11 cellular contexts compared by ENCODE assay signal in the genomic region with DNA sequence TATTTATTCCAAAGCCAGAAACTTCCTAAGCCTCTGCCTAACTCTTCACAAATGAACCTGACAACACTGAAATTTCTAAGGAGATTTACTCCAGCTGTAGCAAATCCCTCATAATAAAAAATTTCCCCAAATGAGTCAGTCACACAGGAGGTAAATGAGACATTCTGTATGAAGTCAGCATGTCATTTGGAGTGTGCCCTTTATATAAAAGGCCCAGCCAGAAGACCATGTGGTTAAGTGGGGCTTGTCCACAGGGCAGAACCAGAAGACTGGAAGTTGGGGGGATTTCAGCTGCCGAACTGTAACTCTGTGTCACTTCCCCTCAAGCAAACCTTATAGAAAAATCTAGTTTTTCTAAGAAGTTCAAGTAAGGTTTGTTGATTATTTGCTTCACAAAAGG. TPM values are rescaled to one million over a fixed set of nuclear protein-coding genes. Genes with fewer than 3 reads are reported as not detected.
DNase-seq lines count a peak whose midpoint lies in the region; ATAC-seq and TF ChIP-seq lines count a peak whose summit lies in the region.
"Had no signal": no experiment of that assay in that cellular context is flagged by ENCODE, and none has a peak within 500 bp of the region (broad histone marks: within the 10 kb centered on the region; RNA-seq: fewer than 3 reads in every experiment).

No MANE protein-coding gene starts in this region.

- no peak overlapping the region for H3K27ac Mint-ChIP-seq in activated T-helper 17 cell treated with anti-CD3 and anti-CD28 coated beads, Interleukin-2, amount 50 U/mL, for 72 hours
- peak overlapping the region; percentile 42 for H3K27ac Mint-ChIP-seq in stimulated activated memory B cell treated with anti-CD40 and anti-IgM and Interleukin-4, amounts not matched to agents 10 μg/mL and 1 μg/mL and 100 μg/mL, for 72 hours

- 0% methylated on average over 1 of the region's 1 CpG for WGBS in GM23248 (ENCODE audit: low coverage in 1 of 2, low lambda C conversion rate in 2 of 2, missing lambda C conversion rate in 2 of 2), 2 experiments
- 0 to 37% methylated on average over 1 of the region's 1 CpG for WGBS in body of pancreas, 2 donors

- ATAC-seq in activated T-helper 17 cell treated with anti-CD3 and anti-CD28 coated beads, Interleukin-2, amount 50 U/mL, for 72 hours (replicated peaks): peak; percentile 49
- peak; percentile 78 for ATAC-seq in stimulated activated memory B cell treated with anti-CD40 and anti-IgM and Interleukin-4, amounts not matched to agents 10 μg/mL and 1 μg/mL and 100 μg/mL, for 72 hours
- no peak for ATAC-seq in body of pancreas
- ATAC-seq: K562 had no signal

- DNase-seq in GM23248: peak; percentile 62
- DNase-seq in glomerular visceral epithelial cell (ENCODE audit: extremely low spot score): peak; percentile 93
- no peak for DNase-seq in KG1 (lab: John Stamatoyannopoulos, UW)
- no peak for DNase-seq in body of pancreas
- no peak for DNase-seq in stimulated activated CD4-positive, alpha-beta T cell treated with anti-CD3 and anti-CD28 coated beads, Interleukin-12 subunit alpha, Interleukin-12 subunit beta, amount 100 ng/mL, for 4 hours
- DNase-seq: NCI-H446, nucleus accumbens, SW 1271 had no signal

- peaks cover 7% of the 10 kb centered on the region for H3K4me1 Mint-ChIP-seq in activated T-helper 17 cell treated with anti-CD3 and anti-CD28 coated beads, Interleukin-2, amount 50 U/mL, for 72 hours
- peaks cover 51% of the 10 kb centered on the region for H3K4me1 Mint-ChIP-seq in stimulated activated memory B cell treated with anti-CD40 and anti-IgM and Interleukin-4, amounts not matched to agents 10 μg/mL and 1 μg/mL and 100 μg/mL, for 72 hours

- H3K27ac ChIP-seq in GM23248 (no peak overlapping the region), body of pancreas (no peak overlapping the region)

- H3K27me3 Mint-ChIP-seq in activated T-helper 17 cell treated with anti-CD3 and anti-CD28 coated beads, Interleukin-2, amount 50 U/mL, for 72 hours: peaks cover 9% of the 10 kb centered on the region
- H3K27me3 Mint-ChIP-seq in stimulated activated memory B cell treated with anti-CD40 and anti-IgM and Interleukin-4, amounts not matched to agents 10 μg/mL and 1 μg/mL and 100 μg/mL, for 72 hours: no peaks in the 10 kb centered on the region

- H3K36me3 ChIP-seq in GM23248 (ENCODE audit: low read depth) (no peaks in the 10 kb centered on the region), body of pancreas (replicated peaks in 1 of 2; ENCODE audit: insufficient read depth in 1 of 2, low read depth in 2 of 2) (no peaks in the 10 kb centered on the region)

- no peaks in the 10 kb centered on the region for H3K36me3 Mint-ChIP-seq in activated T-helper 17 cell treated with anti-CD3 and anti-CD28 coated beads, Interleukin-2, amount 50 U/mL, for 72 hours (ENCODE audit: low read depth)
- H3K36me3 Mint-ChIP-seq in stimulated activated memory B cell treated with anti-CD40 and anti-IgM and Interleukin-4, amounts not matched to agents 10 μg/mL and 1 μg/mL and 100 μg/mL, for 72 hours: no peaks in the 10 kb centered on the region

- no peaks in the 10 kb centered on the region for H3K27me3 ChIP-seq in GM23248 (replicated peaks; ENCODE audit: insufficient read depth)
- no peaks in the 10 kb centered on the region for H3K27me3 ChIP-seq in body of pancreas

- H3K4me3 ChIP-seq in GM23248 (no peak overlapping the region), body of pancreas (no peak overlapping the region)
- H3K4me3 ChIP-seq: K562 had no signal

- no peaks in the 10 kb centered on the region for H3K79me2 ChIP-seq in GM23248 (ENCODE audit: insufficient read depth)

- no peak for TF ChIP-seq POLR2A in body of pancreas (IDR thresholded peaks at IDR 0.05)

- no peaks in the 10 kb centered on the region for H3K9me3 Mint-ChIP-seq in activated T-helper 17 cell treated with anti-CD3 and anti-CD28 coated beads, Interleukin-2, amount 50 U/mL, for 72 hours
- no peaks in the 10 kb centered on the region for H3K9me3 Mint-ChIP-seq in stimulated activated memory B cell treated with anti-CD40 and anti-IgM and Interleukin-4, amounts not matched to agents 10 μg/mL and 1 μg/mL and 100 μg/mL, for 72 hours

- peaks cover 8% of the 10 kb centered on the region for H3F3A ChIP-seq in GM23248 (ENCODE audit: insufficient read depth)

- in situ Hi-C loops in GM23248 (cut with MboI): no loop called here

- no peak overlapping the region for H3K4me3 Mint-ChIP-seq in activated T-helper 17 cell treated with anti-CD3 and anti-CD28 coated beads, Interleukin-2, amount 50 U/mL, for 72 hours
- no peak overlapping the region for H3K4me3 Mint-ChIP-seq in stimulated activated memory B cell treated with anti-CD40 and anti-IgM and Interleukin-4, amounts not matched to agents 10 μg/mL and 1 μg/mL and 100 μg/mL, for 72 hours

- H2AFZ ChIP-seq in GM23248: no peak overlapping the region

- H3K9ac ChIP-seq in GM23248: no peak overlapping the region

- no peaks in the 10 kb centered on the region for H3K9me2 ChIP-seq in GM23248 (ENCODE audit: insufficient read depth)

- H3K4me1 ChIP-seq in GM23248 (ENCODE audit: insufficient read depth) (peaks cover 12% of the 10 kb centered on the region), body of pancreas (no peaks in the 10 kb centered on the region)

- peak overlapping the region; percentile 5 for H3K4me2 ChIP-seq in GM23248 (ENCODE audit: unreplicated experiment)

- H3K9me3 ChIP-seq in GM23248 (ENCODE audit: low read depth) (no peaks in the 10 kb centered on the region), body of pancreas (no peaks in the 10 kb centered on the region)

- intact Hi-C loops in body of pancreas (cut with DNase I): no loop called here

- no peaks in the 10 kb centered on the region for H4K20me1 ChIP-seq in GM23248 (ENCODE audit: insufficient read depth)

- TF ChIP-seq CTCF in body of pancreas (IDR thresholded peaks at IDR 0.05): no peak

RNA-seq across cellular contexts. Expression of a gene that starts 30.2 kb away (rescaled TPM):
- total RNA-seq in GM23248 (2014; rRNA removed; shearing (Covaris generic)): 9.0 and 36.7 TPM in 2 replicates
- 5.6 and 6.9 TPM in 2 replicates for polyA plus RNA-seq in GM23248 (2016; fragmentation: Nextera tagmentation; extraction: Ambion mirVana)
- 1 to 10 TPM in 1 of 2 donors, under 1 TPM in 1; 0.91 to 2.2 TPM for total RNA-seq in activated T-helper 17 cell treated with anti-CD3 and anti-CD28 coated beads, Interleukin-2, amount 50 U/mL, for 72 hours
- total RNA-seq in body of pancreas: 1 to 10 TPM; 5.7 to 7.6 TPM

Comparison
In these comparisons a context has a peak if more than half of its experiments do, and no peak if none do; other contexts are left out.
1. DNase-seq: peak in GM23248 (single experiment) and glomerular visceral epithelial cell (single experiment); none in KG1 (single experiment), body of pancreas (0 of 4) and stimulated activated CD4-positive, alpha-beta T cell treated with anti-CD3 and anti-CD28 coated beads, Interleukin-12 subunit alpha, Interleukin-12 subunit beta, amount 100 ng/mL, for 4 hours (single experiment).